ENCODE assay signal across 8 cellular contexts in the genomic region with DNA sequence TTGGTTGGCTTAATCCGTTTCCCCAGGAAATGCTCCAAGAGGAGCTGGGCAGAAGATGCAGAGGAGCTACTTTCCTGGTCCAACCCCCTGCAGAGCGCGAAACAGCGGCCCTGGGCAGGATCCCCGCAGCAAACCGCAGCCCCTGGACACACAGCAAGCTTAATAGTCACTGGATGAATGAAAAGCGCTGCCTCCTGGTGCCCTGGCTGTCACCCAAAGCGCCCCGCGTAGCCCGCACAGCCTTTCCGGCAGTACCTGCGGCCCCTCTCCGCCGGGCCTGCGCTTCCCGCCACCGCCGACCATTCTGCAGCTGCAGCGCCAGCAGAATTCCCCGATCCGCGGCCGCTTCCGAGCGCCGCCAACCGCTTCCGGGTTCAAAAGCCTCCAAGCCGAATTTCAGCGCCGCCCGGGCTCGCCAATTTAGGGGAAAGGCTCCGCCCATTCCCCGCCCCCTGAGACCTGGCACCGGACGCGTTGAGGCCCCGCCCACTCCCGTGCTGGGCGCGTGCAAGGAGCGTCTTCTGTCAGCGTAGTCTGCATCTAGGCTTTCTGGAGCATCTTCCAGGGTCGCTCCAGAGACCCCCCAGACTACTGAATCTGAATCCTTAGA. TPM values are rescaled to one million over a fixed set of nuclear protein-coding genes. Genes with fewer than 3 reads are reported as not detected.
DNase-seq lines count a peak whose midpoint lies in the region; ATAC-seq and TF ChIP-seq lines count a peak whose summit lies in the region.

A gene (minus strand): TSS at position 370 of the 610 bp plus-strand sequence. CDS start 67 bp downstream, at position 303.

- H3K4me3 ChIP-seq in HFF-Myc (replicated peaks; ENCODE audit: low read depth, low read length) (peak within 1 kb of the TSS; percentile 90), SK-N-SH (ENCODE audit: low read depth in 2 of 2, low read length in 1 of 2) (peak within 1 kb of the TSS; percentile 85 to 94), gastroesophageal sphincter (peak within 1 kb of the TSS; percentile 85 to 94), suprapubic skin (peak within 1 kb of the TSS; percentile 90)

- peak within 1 kb of the TSS; percentile 70 for H3K9ac ChIP-seq in SK-N-SH

- H3K9me3 ChIP-seq in SK-N-SH (no peaks in the 10 kb centered on the region), gastroesophageal sphincter (no peaks in the 10 kb centered on the region), suprapubic skin (no peaks in the 10 kb centered on the region)

- H3K4me1 ChIP-seq in SK-N-SH (ENCODE audit: control insufficient read depth in 1 of 2, insufficient read depth in 2 of 2, low read depth in 1 of 2, low read length in 1 of 2): peaks cover 0 to 13% of the 10 kb centered on the region in 2 experiments; a peak in 3 of 4 replicates
- peaks cover 9 to 27% (median 10%) of the 10 kb centered on the region in 3 donors for H3K4me1 ChIP-seq in gastroesophageal sphincter
- peaks cover 25% of the 10 kb centered on the region for H3K4me1 ChIP-seq in suprapubic skin

- peaks cover 42% of the 10 kb centered on the region for H3K79me2 ChIP-seq in SK-N-SH (ENCODE audit: insufficient read depth)

- POLR2A ChIA-PET in SK-N-SH (lab: Yijun Ruan, JAX): interaction anchor here (0.8 to 1.2 kb wide), 3 partner anchors 30 to 269 kb away, joined by 3 to 4 read pairs (median 4); a partner anchor contains a TSS

- H4K20me1 ChIP-seq in SK-N-SH (ENCODE audit: insufficient read depth): no peaks in the 10 kb centered on the region

- peak; percentile 13 to 26 for TF ChIP-seq POLR2A in gastroesophageal sphincter (IDR thresholded peaks at IDR 0.05)
- no peak for TF ChIP-seq POLR2A in suprapubic skin (IDR thresholded peaks at IDR 0.05)

- TF ChIP-seq EP300 in SK-N-SH (IDR thresholded peaks at IDR 0.05; ENCODE audit: borderline replicate concordance in 1 of 2, low read depth in 1 of 2, low read length in 1 of 2): no peak
- TF ChIP-seq EP300 in gastroesophageal sphincter (IDR thresholded peaks at IDR 0.05): no peak
- no peak for TF ChIP-seq EP300 in suprapubic skin (IDR thresholded peaks at IDR 0.05)

- ATAC-seq in gastroesophageal sphincter: peak; percentile 96

- TF ChIP-seq CTCF in HFF-Myc (IDR thresholded peaks at IDR 0.05; ENCODE audit: low read depth, low read length, missing control alignments) (no peak), SK-N-SH (IDR thresholded peaks at IDR 0.05) (no peak), gastroesophageal sphincter (IDR thresholded peaks at IDR 0.05) (peak in 1 of 4 experiments; percentile 32), suprapubic skin (IDR thresholded peaks at IDR 0.05) (no peak)

- DNase-seq in GM04503 (ENCODE audit: low read depth) (peak; percentile 21), HFF-Myc (ENCODE audit: extremely low read depth, low read depth) (peak; percentile 59), NAMALWA (ENCODE audit: low spot score) (peak; percentile 93), SK-N-SH (peak; percentile 96), nucleus accumbens (lab: John Stamatoyannopoulos, UW) (peak; percentile 23 to 95 (median 84)), suprapubic skin (ENCODE audit: low spot score in 2 of 2) (peak; percentile 96)
- DNase-seq in activated naive CD4-positive, alpha-beta T cell treated with anti-CD3 and anti-CD28 coated beads, Interleukin-2, amount 50 U/mL, for 16 hours: peak; percentile 94

- CTCF ChIA-PET in SK-N-SH (lab: Yijun Ruan, JAX): interaction anchor here (1.0 to 1.2 kb wide), 2 partner anchors 53 to 145 kb away, joined by 4 to 7 read pairs; a partner anchor contains a TSS

- peaks cover 11% of the 10 kb centered on the region for H3F3A ChIP-seq in SK-N-SH (replicated peaks; ENCODE audit: insufficient read depth)

- peak within 1 kb of the TSS; percentile 84 for H3K4me2 ChIP-seq in SK-N-SH

- TF ChIP-seq RAD21 in SK-N-SH (IDR thresholded peaks at IDR 0.05; ENCODE audit: low read length): 0 out of 2 replicates have a peak, but pooled peaks have one; percentile 6

- H2AFZ ChIP-seq in SK-N-SH (ENCODE audit: low read depth): peak within 1 kb of the TSS; percentile 88

- H3K27ac ChIP-seq in SK-N-SH (ENCODE audit: low read depth in 2 of 2, low read length in 1 of 2) (peak within 1 kb of the TSS; percentile 35 to 83), gastroesophageal sphincter (peak within 1 kb of the TSS; percentile 10 to 84 (median 77)), suprapubic skin (peak within 1 kb of the TSS; percentile 75)

- no peaks in the 10 kb centered on the region for H3K9me2 ChIP-seq in SK-N-SH

- H3K27me3 ChIP-seq in SK-N-SH (ENCODE audit: insufficient read depth) (no peaks in the 10 kb centered on the region), gastroesophageal sphincter (no peaks in the 10 kb centered on the region), suprapubic skin (no peaks in the 10 kb centered on the region)

- peaks cover under 1 to 12% of the 10 kb centered on the region in 2 experiments for H3K36me3 ChIP-seq in SK-N-SH (replicated peaks in 1 of 2; ENCODE audit: control insufficient read depth in 1 of 2, insufficient read depth in 2 of 2, low read length in 1 of 2)
- H3K36me3 ChIP-seq in gastroesophageal sphincter: peaks cover 0 to 9% of the 10 kb centered on the region in 2 donors
- no peaks in the 10 kb centered on the region for H3K36me3 ChIP-seq in suprapubic skin

- WGBS in SK-N-SH (ENCODE audit: low lambda C conversion rate): 1% methylated on average over 31 of the region's 46 CpGs
- 0 to 3% methylated on average over 4 to 7 of the region's 46 CpGs for WGBS in gastroesophageal sphincter (ENCODE audit: low coverage in 1 of 2), 2 donors
- under 1% methylated on average over 33 of the region's 46 CpGs for WGBS in suprapubic skin

TF ChIP-seq in SK-N-SH, 30 proteins besides CTCF, POLR2A, EP300 and RAD21 (continues in another document):
- TF ChIP-seq FOXM1 (IDR thresholded peaks at IDR 0.05; ENCODE audit: low read depth) (no peak), TCF12 (IDR thresholded peaks at IDR 0.05) (peak; percentile 9; the same call in 1 of the 2 replicates), GATA2 (CRISPR knock-in tag; IDR thresholded peaks at IDR 0.05) (no peak), YY1 (IDR thresholded peaks at IDR 0.05; ENCODE audit: low read depth) (peak; percentile 62; the same call in 1 of the 2 replicates), NRF1 (IDR thresholded peaks at IDR 0.05; ENCODE audit: low read depth, low read length) (0 out of 2 replicates have a peak, but pooled peaks have one; percentile 15), RXRA (IDR thresholded peaks at IDR 0.05; ENCODE audit: borderline replicate concordance, low read depth) (no peak), TAF1 (IDR thresholded peaks at IDR 0.05; ENCODE audit: borderline replicate concordance, low read depth, low read length) (peak; percentile 87), SMC3 (IDR thresholded peaks at IDR 0.05; ENCODE audit: low read depth, low read length) (no peak; the same call in 1 of the 2 replicates), MXI1 (IDR thresholded peaks at IDR 0.05; ENCODE audit: low read depth, low read length) (peak; percentile 91), JUND (IDR thresholded peaks at IDR 0.05) (no peak), MEF2A (IDR thresholded peaks at IDR 0.05; ENCODE audit: borderline replicate concordance, low read depth) (no peak)
- TF ChIP-seq, protein P1, sequence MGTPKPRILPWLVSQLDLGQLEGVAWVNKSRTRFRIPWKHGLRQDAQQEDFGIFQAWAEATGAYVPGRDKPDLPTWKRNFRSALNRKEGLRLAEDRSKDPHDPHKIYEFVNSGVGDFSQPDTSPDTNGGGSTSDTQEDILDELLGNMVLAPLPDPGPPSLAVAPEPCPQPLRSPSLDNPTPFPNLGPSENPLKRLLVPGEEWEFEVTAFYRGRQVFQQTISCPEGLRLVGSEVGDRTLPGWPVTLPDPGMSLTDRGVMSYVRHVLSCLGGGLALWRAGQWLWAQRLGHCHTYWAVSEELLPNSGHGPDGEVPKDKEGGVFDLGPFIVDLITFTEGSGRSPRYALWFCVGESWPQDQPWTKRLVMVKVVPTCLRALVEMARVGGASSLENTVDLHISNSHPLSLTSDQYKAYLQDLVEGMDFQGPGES (IDR thresholded peaks at IDR 0.05; ENCODE audit: low read depth, low read length): no peak
- TF ChIP-seq, protein P2, sequence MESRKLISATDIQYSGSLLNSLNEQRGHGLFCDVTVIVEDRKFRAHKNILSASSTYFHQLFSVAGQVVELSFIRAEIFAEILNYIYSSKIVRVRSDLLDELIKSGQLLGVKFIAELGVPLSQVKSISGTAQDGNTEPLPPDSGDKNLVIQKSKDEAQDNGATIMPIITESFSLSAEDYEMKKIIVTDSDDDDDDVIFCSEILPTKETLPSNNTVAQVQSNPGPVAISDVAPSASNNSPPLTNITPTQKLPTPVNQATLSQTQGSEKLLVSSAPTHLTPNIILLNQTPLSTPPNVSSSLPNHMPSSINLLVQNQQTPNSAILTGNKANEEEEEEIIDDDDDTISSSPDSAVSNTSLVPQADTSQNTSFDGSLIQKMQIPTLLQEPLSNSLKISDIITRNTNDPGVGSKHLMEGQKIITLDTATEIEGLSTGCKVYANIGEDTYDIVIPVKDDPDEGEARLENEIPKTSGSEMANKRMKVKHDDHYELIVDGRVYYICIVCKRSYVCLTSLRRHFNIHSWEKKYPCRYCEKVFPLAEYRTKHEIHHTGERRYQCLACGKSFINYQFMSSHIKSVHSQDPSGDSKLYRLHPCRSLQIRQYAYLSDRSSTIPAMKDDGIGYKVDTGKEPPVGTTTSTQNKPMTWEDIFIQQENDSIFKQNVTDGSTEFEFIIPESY (IDR thresholded peaks at IDR 0.05; ENCODE audit: borderline replicate concordance, low read depth): no peak
- TF ChIP-seq, protein P3, sequence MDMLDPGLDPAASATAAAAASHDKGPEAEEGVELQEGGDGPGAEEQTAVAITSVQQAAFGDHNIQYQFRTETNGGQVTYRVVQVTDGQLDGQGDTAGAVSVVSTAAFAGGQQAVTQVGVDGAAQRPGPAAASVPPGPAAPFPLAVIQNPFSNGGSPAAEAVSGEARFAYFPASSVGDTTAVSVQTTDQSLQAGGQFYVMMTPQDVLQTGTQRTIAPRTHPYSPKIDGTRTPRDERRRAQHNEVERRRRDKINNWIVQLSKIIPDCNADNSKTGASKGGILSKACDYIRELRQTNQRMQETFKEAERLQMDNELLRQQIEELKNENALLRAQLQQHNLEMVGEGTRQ (IDR thresholded peaks at IDR 0.05; ENCODE audit: borderline replicate concordance, low read depth, low read length): no peak

RNA-seq across cellular contexts. Expression of the gene that starts here (rescaled TPM):
- 23.0 and 23.5 TPM in 2 replicates for polyA plus RNA-seq in SK-N-SH (2012; rRNA removed)
- polyA plus RNA-seq in SK-N-SH (2012; cell fraction: cytosol; rRNA removed): 40.1 and 45.9 TPM in 2 replicates
- 11.5 and 12.8 TPM in 2 replicates for polyA plus RNA-seq in SK-N-SH (2012; cell fraction: nucleus; rRNA removed)
- total RNA-seq in gastroesophageal sphincter: 10 to 100 TPM; 20.8 to 32.6 (median 25.6) TPM
- 10 to 100 TPM; 12.2 to 28.7 (median 20.5) TPM for total RNA-seq in suprapubic skin

Comparison
In these comparisons a context has a peak if more than half of its experiments do, and no peak if none do; other contexts are left out.
1. Peak in every context shown above with its lines: DNase-seq, ATAC-seq, H3K4me3 ChIP-seq and H3K27ac ChIP-seq.
2. DNase-seq: peak in every context shown above with its lines; median percentile 96 in SK-N-SH; 96 in suprapubic skin; 94 in activated naive CD4-positive, alpha-beta T cell treated with anti-CD3 and anti-CD28 coated beads, Interleukin-2, amount 50 U/mL, for 16 hours; 93 in NAMALWA; 84 in nucleus accumbens; 59 in HFF-Myc; 21 in GM04503.
3. POLR2A ChIP-seq: peak in gastroesophageal sphincter (2 of 2); none in suprapubic skin (0 of 2).